ENCODE assay signal across 12 cellular contexts in genomic region chr4:122218762-122219161, GRCh38.
DNase-seq lines count a peak whose midpoint lies in the region; ATAC-seq, FAIRE-seq and TF ChIP-seq lines count a peak whose summit lies in the region.
"Had no signal": no experiment of that assay in that cellular context is flagged by ENCODE, and none has a peak within 500 bp of the region (broad histone marks: within the 10 kb centered on the region; RNA-seq: fewer than 3 reads in every experiment).

No MANE protein-coding gene starts in this region.

- peak; percentile 13 for TF ChIP-seq CTCF in AG04449 (IDR thresholded peaks at IDR 0.05; ENCODE audit: insufficient read depth, low read length, missing control alignments)
- peak; percentile 17; the same call in 1 of the 2 replicates for TF ChIP-seq CTCF in GM12874 (IDR thresholded peaks at IDR 0.05; ENCODE audit: insufficient read depth, low read depth, low read length)

- no peak for FAIRE-seq in RCC 7860 (lab: Jason Lieb, UNC)
- FAIRE-seq: endothelial cell of umbilical vein had no signal

- DNase-seq in AG04449 (ENCODE audit: low read depth, low spot score): no peak
- DNase-seq in SK-MEL-5 (ENCODE audit: low read depth, low spot score): peak; percentile 34
- peak; percentile 9 for DNase-seq in inferior parietal cortex (ENCODE audit: extremely low spot score)
- DNase-seq in activated CD4-positive, CD25-positive, alpha-beta regulatory T cell (lab: John Stamatoyannopoulos, UW): no peak
- no peak for DNase-seq in stimulated activated CD4-positive, alpha-beta T cell treated with anti-CD3 and anti-CD28 coated beads, Interleukin-15, amount 100 ng/mL, for 24 hours
- DNase-seq in RCC 7860 (ENCODE audit: low spot score): no peak
- DNase-seq: GF-D8, NCI-H2227 treated with DMSO at 0.1 percent for 48 hours had no signal

- ATAC-seq in GM19452 (IDR thresholded peaks at IDR 0.05; ENCODE audit: unreplicated experiment): no peak
- ATAC-seq: stimulated activated memory B cell treated with anti-CD40 and anti-IgM and Interleukin-4, amounts not matched to agents 10 μg/mL and 1 μg/mL and 100 μg/mL, for 72 hours had no signal

- in situ Hi-C loops in SK-MEL-5 (cut with HindIII; ENCODE audit: low pct_unique_long_range_greater_than_20kb, low sequenced_read_pairs): no loop called here

- POLR2A ChIA-PET in AG04449 (lab: Yijun Ruan, JAX): no interaction called here

- no peak overlapping the region for H3K4me3 ChIP-seq in AG04449 (ENCODE audit: low read depth, low read length)

- CTCF ChIA-PET in AG04449 (lab: Yijun Ruan, JAX): interaction anchor here (0.9 to 2.0 kb wide), 3 partner anchors 11 to 383 kb away, joined by 3 to 5 read pairs (median 4); no protein-coding TSS in a partner anchor

Comparison
In these comparisons a context has a peak if more than half of its experiments do, and no peak if none do; other contexts are left out.
1. DNase-seq: peak in SK-MEL-5 (single experiment) and inferior parietal cortex (single experiment); none in AG04449 (single experiment), activated CD4-positive, CD25-positive, alpha-beta regulatory T cell (0 of 4), stimulated activated CD4-positive, alpha-beta T cell treated with anti-CD3 and anti-CD28 coated beads, Interleukin-15, amount 100 ng/mL, for 24 hours (single experiment) and RCC 7860 (single experiment).